18 cellular contexts compared by ENCODE assay signal in the genomic region with DNA sequence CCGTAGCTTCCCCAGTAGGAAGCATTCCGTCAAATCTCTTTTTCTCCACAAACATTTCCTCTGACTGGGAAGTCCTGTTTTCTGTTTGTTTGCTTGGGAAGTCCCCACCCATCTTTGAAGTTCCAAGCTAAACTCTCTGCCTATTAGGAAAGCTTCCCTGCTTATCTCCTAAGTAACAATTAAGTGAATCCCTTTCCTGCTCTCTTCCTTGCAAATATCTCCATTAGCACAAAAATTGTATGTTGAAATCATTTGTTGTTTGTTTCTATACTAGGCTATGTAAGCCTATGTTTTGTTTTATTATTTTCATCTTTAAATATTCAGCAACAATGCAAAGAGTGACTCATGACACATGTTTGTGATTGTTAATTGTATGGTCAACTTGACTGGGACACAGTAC.
"Had no signal": no experiment of that assay in that cellular context is flagged by ENCODE, and none has a peak within 500 bp of the region (broad histone marks: within the 10 kb centered on the region; RNA-seq: fewer than 3 reads in every experiment).

No MANE protein-coding gene starts in this region.

- ATAC-seq: activated T-cell treated with anti-CD3 and anti-CD28 coated beads, Interleukin-2, amount 50 U/mL, for 4 hours; heart right ventricle; left lung; right cardiac atrium; stimulated activated naive CD8-positive, alpha-beta T cell treated with anti-CD3 and anti-CD28 coated beads, Interleukin-15, amount 100 ng/mL, for 72 hours had no signal

- H3K27me3 ChIP-seq: heart right ventricle, left lung, upper lobe of left lung had no signal

- H3K9me3 ChIP-seq: heart right ventricle, left lung, prostate gland, upper lobe of left lung had no signal

- H3K4me1 ChIP-seq: heart right ventricle, left lung, prostate gland had no signal

- H3K4me1 Mint-ChIP-seq: activated naive CD4-positive, alpha-beta T cell treated with anti-CD3 and anti-CD28 coated beads, Interleukin-2, amount 10 ng/mL, durations not matched to agents 7 days and 5 days; naive B cell; neural crest cell; stimulated activated naive CD8-positive, alpha-beta T cell treated with anti-CD3 and anti-CD28 coated beads, Interleukin-15, amount 100 ng/mL, for 72 hours had no signal

- H3K27ac ChIP-seq: heart right ventricle, left lung, prostate gland, skin epidermis had no signal

- H3K27ac Mint-ChIP-seq: activated naive CD4-positive, alpha-beta T cell treated with anti-CD3 and anti-CD28 coated beads, Interleukin-2, amount 10 ng/mL, durations not matched to agents 7 days and 5 days; endodermal cell; naive B cell; stimulated activated naive CD8-positive, alpha-beta T cell treated with anti-CD3 and anti-CD28 coated beads, Interleukin-15, amount 100 ng/mL, for 72 hours had no signal

- H3K9me3 Mint-ChIP-seq: activated naive CD4-positive, alpha-beta T cell treated with anti-CD3 and anti-CD28 coated beads, Interleukin-2, amount 10 ng/mL, durations not matched to agents 7 days and 5 days; activated T-cell treated with anti-CD3 and anti-CD28 coated beads, Interleukin-2, amount 50 U/mL, for 4 hours; endodermal cell; neural crest cell had no signal

- H3K36me3 ChIP-seq: heart right ventricle, left lung, prostate gland, upper lobe of left lung had no signal

- DNase-seq: activated CD4-positive, alpha-beta T cell treated with anti-CD3 and anti-CD28 coated beads, Interleukin-2, amount 50 U/mL, for 1 hour; activated CD8-positive, alpha-beta memory T cell treated with anti-CD3 and anti-CD28 coated beads, Interleukin-2, amount 50 U/mL, for 4 hours; activated effector memory CD4-positive, alpha-beta T cell treated with Interleukin-2 at 50 U/mL for 16 hours; activated naive CD4-positive, alpha-beta T cell treated with anti-CD3 and anti-CD28 coated beads, Interleukin-2, amount 10 ng/mL, durations not matched to agents 7 days and 5 days; activated T-cell treated with anti-CD3 and anti-CD28 coated beads, Interleukin-2, amount 50 U/mL, for 4 hours; endodermal cell; heart right ventricle; left lung; naive B cell; right cardiac atrium; stimulated activated CD4-positive, alpha-beta T cell treated with anti-CD3 and anti-CD28 coated beads, Interleukin-15, amount 100 ng/mL, for 24 hours; stimulated activated CD4-positive, alpha-beta T cell treated with anti-CD3 and anti-CD28 coated beads, Interleukin-4, amount 100 ng/mL, for 1 hour; stimulated activated naive CD8-positive, alpha-beta T cell treated with anti-CD3 and anti-CD28 coated beads, Interleukin-15, amount 100 ng/mL, for 72 hours; T1000; upper lobe of left lung had no signal

- H3K4me3 ChIP-seq: heart right ventricle, left lung, prostate gland, skin epidermis, upper lobe of left lung had no signal

- H3K4me3 Mint-ChIP-seq: activated naive CD4-positive, alpha-beta T cell treated with anti-CD3 and anti-CD28 coated beads, Interleukin-2, amount 10 ng/mL, durations not matched to agents 7 days and 5 days; activated T-cell treated with anti-CD3 and anti-CD28 coated beads, Interleukin-2, amount 50 U/mL, for 4 hours; endodermal cell; naive B cell; neural crest cell; stimulated activated naive CD8-positive, alpha-beta T cell treated with anti-CD3 and anti-CD28 coated beads, Interleukin-15, amount 100 ng/mL, for 72 hours had no signal

- H3K27me3 Mint-ChIP-seq: activated naive CD4-positive, alpha-beta T cell treated with anti-CD3 and anti-CD28 coated beads, Interleukin-2, amount 10 ng/mL, durations not matched to agents 7 days and 5 days; naive B cell; stimulated activated naive CD8-positive, alpha-beta T cell treated with anti-CD3 and anti-CD28 coated beads, Interleukin-15, amount 100 ng/mL, for 72 hours had no signal

- H3K36me3 Mint-ChIP-seq: activated naive CD4-positive, alpha-beta T cell treated with anti-CD3 and anti-CD28 coated beads, Interleukin-2, amount 10 ng/mL, durations not matched to agents 7 days and 5 days; naive B cell had no signal
